Comparison of ENCODE assay signal across 8 cellular contexts in genomic region chr10:134205-134742, GRCh38. TPM values are rescaled to one million over a fixed set of nuclear protein-coding genes. Genes with fewer than 3 reads are reported as not detected.
DNase-seq lines count a peak whose midpoint lies in the region; FAIRE-seq lines count a peak whose summit lies in the region.

No MANE protein-coding gene starts in this region.

- in situ Hi-C loops in HAP-1 (cut with MboI; ENCODE audit: low sequenced_read_pairs), result no loop called here

- no peaks in the 10 kb centered on the region for H3K9me3 Mint-ChIP-seq in activated naive CD8-positive, alpha-beta T cell treated with anti-CD3 and anti-CD28 coated beads for 36 hours

- no peaks in the 10 kb centered on the region for H3K27me3 Mint-ChIP-seq in activated naive CD8-positive, alpha-beta T cell treated with anti-CD3 and anti-CD28 coated beads for 36 hours

- 0 to 1% (median 1%) methylated on average over 26 of the region's 26 CpGs for WGBS in small intestine, 3 donors

- peak overlapping the region; percentile 89 for H3K27ac Mint-ChIP-seq in activated naive CD8-positive, alpha-beta T cell treated with anti-CD3 and anti-CD28 coated beads for 36 hours

- DNase-seq in activated CD8-positive, alpha-beta memory T cell treated with anti-CD3 and anti-CD28 coated beads, Interleukin-2, amount 50 U/mL, for 24 hours (ENCODE audit: extremely low read depth), result peak; percentile 10
- DNase-seq in activated CD8-positive, alpha-beta memory T cell treated with anti-CD3 and anti-CD28 coated beads for 24 hours, result no peak
- DNase-seq in HAP-1 (ENCODE audit: low spot score in 2 of 2), result peak in 1 of 2 experiments; percentile 28
- DNase-seq in M059J (ENCODE audit: low read depth), result peak; percentile 2
- DNase-seq in activated naive CD8-positive, alpha-beta T cell treated with anti-CD3 and anti-CD28 coated beads for 36 hours, result no peak
- DNase-seq in small intestine, result peak; percentile 51
- no peak for DNase-seq in mesenteric fat pad (ENCODE audit: low spot score)

- peak overlapping the region; percentile 98 for H3K27ac ChIP-seq in small intestine (ENCODE audit: low read depth in 1 of 2, low read length in 1 of 2)

- H3K36me3 ChIP-seq in HAP-1 (replicated peaks) (no peaks in the 10 kb centered on the region), small intestine (ENCODE audit: control insufficient read depth in 2 of 2, insufficient read depth in 2 of 2, low read length in 2 of 2) (no peaks in the 10 kb centered on the region)

- H3K4me3 ChIP-seq in HAP-1, result peak overlapping the region; percentile 45
- peak overlapping the region; percentile 69 for H3K4me3 ChIP-seq in iPS-11a (ENCODE audit: low read depth, low read length)
- H3K4me3 ChIP-seq in small intestine (ENCODE audit: low read depth in 1 of 2, low read length in 2 of 2), result peak overlapping the region; percentile 87 to 90

- peaks cover 11% of the 10 kb centered on the region for H3K4me1 ChIP-seq in HAP-1
- H3K4me1 ChIP-seq in small intestine (ENCODE audit: control insufficient read depth in 2 of 2, insufficient read depth in 1 of 2, low read depth in 1 of 2, low read length in 1 of 2), result peaks cover 0 to 5% of the 10 kb centered on the region in 2 donors

- H3K9me3 ChIP-seq in HAP-1 (no peaks in the 10 kb centered on the region), small intestine (ENCODE audit: control insufficient read depth, low read depth) (no peaks in the 10 kb centered on the region)

- FAIRE-seq in small intestine (lab: Jason Lieb, UNC), result no peak

- H3K27me3 ChIP-seq in HAP-1 (ENCODE audit: low read depth) (no peaks in the 10 kb centered on the region), small intestine (ENCODE audit: control insufficient read depth in 2 of 2, insufficient read depth in 2 of 2, low read length in 2 of 2) (no peaks in the 10 kb centered on the region)

- peaks cover 48% of the 10 kb centered on the region for H3K4me1 Mint-ChIP-seq in activated naive CD8-positive, alpha-beta T cell treated with anti-CD3 and anti-CD28 coated beads for 36 hours

- peaks cover 1% of the 10 kb centered on the region for H3K36me3 Mint-ChIP-seq in activated naive CD8-positive, alpha-beta T cell treated with anti-CD3 and anti-CD28 coated beads for 36 hours

- peak overlapping the region; percentile 84 for H3K4me3 Mint-ChIP-seq in activated naive CD8-positive, alpha-beta T cell treated with anti-CD3 and anti-CD28 coated beads for 36 hours

RNA-seq across cellular contexts. Expression of gene ZMYND11, which starts 1.0 kb away (rescaled TPM):
- 14.7 and 20.3 TPM in 2 replicates for total RNA-seq in M059J (2014; rRNA removed; shearing (Covaris generic))
- total RNA-seq in activated naive CD8-positive, alpha-beta T cell treated with anti-CD3 and anti-CD28 coated beads for 36 hours, result 10 to 100 TPM; 21.7 to 21.8 TPM
- polyA plus RNA-seq in small intestine, result 10 to 100 TPM; 21.7 to 30.6 (median 23.5) TPM
- 68.0 TPM for total RNA-seq in mesenteric fat pad

Comparison
In these comparisons a context has a peak if more than half of its experiments do, and no peak if none do; other contexts are left out.
1. DNase-seq: peak in activated CD8-positive, alpha-beta memory T cell treated with anti-CD3 and anti-CD28 coated beads, Interleukin-2, amount 50 U/mL, for 24 hours (single experiment), M059J (single experiment) and small intestine (single experiment); none in activated CD8-positive, alpha-beta memory T cell treated with anti-CD3 and anti-CD28 coated beads for 24 hours (single experiment), activated naive CD8-positive, alpha-beta T cell treated with anti-CD3 and anti-CD28 coated beads for 36 hours (single experiment) and mesenteric fat pad (single experiment).
2. Peak in every context shown above with its lines, with median percentiles within 50 percentile points of each other: H3K4me3 ChIP-seq.